10 cellular contexts compared by ENCODE assay signal in the genomic region with DNA sequence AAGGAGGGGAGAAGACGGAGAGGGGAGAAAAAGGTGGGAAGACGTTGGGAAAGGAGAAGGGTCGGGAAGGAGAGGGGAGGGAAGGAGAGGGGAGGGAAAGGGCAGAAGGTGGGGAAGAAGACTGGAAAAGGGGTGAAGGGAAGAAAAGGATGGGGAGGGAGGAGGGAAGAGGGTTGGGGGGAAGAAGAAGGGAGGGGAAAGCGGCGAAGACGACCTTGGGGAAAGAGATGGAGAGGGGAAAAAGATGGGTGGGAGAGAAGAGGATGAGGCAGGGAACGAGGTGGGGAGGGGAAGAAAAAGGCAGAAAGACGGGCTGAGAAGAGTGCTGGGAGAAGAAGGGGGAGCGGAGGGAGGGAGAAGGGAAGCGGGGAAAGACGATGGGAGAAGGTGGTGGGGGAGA. TPM values are rescaled to one million over a fixed set of nuclear protein-coding genes. Genes with fewer than 3 reads are reported as not detected.
DNase-seq lines count a peak whose midpoint lies in the region; ATAC-seq, FAIRE-seq and TF ChIP-seq lines count a peak whose summit lies in the region.
"Not testable (repeated sequence)": the region's sequence is repeated elsewhere in the genome, so short reads cannot be mapped to it uniquely, and the experiment has no call there.
"Had no signal": no experiment of that assay in that cellular context is flagged by ENCODE, and none has a peak within 500 bp of the region (broad histone marks: within the 10 kb centered on the region; RNA-seq: fewer than 3 reads in every experiment).

No MANE protein-coding gene starts in this region.

- H3K23ac ChIP-seq in H1 (ENCODE audit: insufficient read length), result not testable (repeated sequence)

- not testable (repeated sequence) for H2BK15ac ChIP-seq in H1 (ENCODE audit: low read length)

- WGBS in H1 (ENCODE audit: extremely low coverage in 1 of 2, insufficient coverage in 1 of 2, insufficient read length in 1 of 2, insufficient replicate concordance in 2 of 2, low coverage in 1 of 2, low lambda C conversion rate in 2 of 2, missing lambda C conversion rate in 1 of 2), 2 experiments, result no CpG with 5 or more reads among the region's 11 CpGs

- H2BK120ac ChIP-seq in H1 (replicated peaks; ENCODE audit: low read depth, low read length), result not testable (repeated sequence)

- TF ChIP-seq CTCF in CD8-positive, alpha-beta T cell (IDR thresholded peaks at IDR 0.05); H1 (IDR thresholded peaks at IDR 0.05; ENCODE audit: control extremely low read depth in 1 of 3, insufficient read depth in 1 of 3, low read depth in 1 of 3, low read length in 3 of 3); thoracic aorta (IDR thresholded peaks at IDR 0.05): not testable (repeated sequence)

- not testable (repeated sequence) for H3K18ac ChIP-seq in H1 (ENCODE audit: extremely low read depth, low read length)

- not testable (repeated sequence) for H3K4me1 ChIP-seq in CD8-positive, alpha-beta T cell (ENCODE audit: insufficient read depth, low read length); HUES48 (ENCODE audit: control insufficient read depth, insufficient read depth, low read length); H1 (replicated peaks in 1 of 4; ENCODE audit: control insufficient read depth in 3 of 4, insufficient read depth in 4 of 4, low read length in 3 of 4); iPS-15b (ENCODE audit: control insufficient read depth, insufficient read depth, low read length); neuron (ENCODE audit: insufficient read depth, low read length); thoracic aorta (ENCODE audit: control insufficient read depth in 1 of 2, low read depth in 2 of 2)

- H2BK20ac ChIP-seq in H1 (ENCODE audit: low read length), result not testable (repeated sequence)

- H3K4ac ChIP-seq in H1 (replicated peaks; ENCODE audit: insufficient read length, low read depth, low read length), result not testable (repeated sequence)

- H2BK5ac ChIP-seq in H1 (ENCODE audit: low read depth, low read length), result not testable (repeated sequence)

- H4K5ac ChIP-seq in H1 (ENCODE audit: insufficient read length, low read depth, low read length), result not testable (repeated sequence)

- not testable (repeated sequence) for H4K20me1 ChIP-seq in H1 (replicated peaks in 1 of 2; ENCODE audit: control insufficient read depth in 1 of 2, insufficient read depth in 2 of 2, low read length in 2 of 2)

- H2AK5ac ChIP-seq in H1 (ENCODE audit: low read depth, low read length), result not testable (repeated sequence)

- H2AFZ ChIP-seq in H1 (ENCODE audit: low read length); neuron (ENCODE audit: low read depth, low read length): not testable (repeated sequence)

- H4K91ac ChIP-seq in H1 (replicated peaks; ENCODE audit: insufficient read length, low read length), result not testable (repeated sequence)

- H3K9me3 Mint-ChIP-seq in CD8-positive, alpha-beta T cell; activated naive CD8-positive, alpha-beta T cell (ENCODE audit: low read depth): not testable (repeated sequence)

- intact Hi-C loops in CD8-positive, alpha-beta T cell (cut with DNase I, micrococcal nuclease), result not testable (repeated sequence)

- not testable (repeated sequence) for H3K79me2 ChIP-seq in H1 (ENCODE audit: control insufficient read depth in 1 of 2, insufficient read depth in 2 of 2, low read length in 2 of 2)

- H3K36me3 Mint-ChIP-seq in CD8-positive, alpha-beta T cell; T-helper 17 cell (ENCODE audit: low read depth); activated naive CD8-positive, alpha-beta T cell: not testable (repeated sequence)

- not testable (repeated sequence) for H3K4me3 ChIP-seq in CD8-positive, alpha-beta T cell (ENCODE audit: low read depth, low read length)
- H3K4me3 ChIP-seq in HUES48 (ENCODE audit: low read depth, low read length), result peak overlapping the region; percentile 56
- peak overlapping the region in 3 of 4 experiments; percentile 3 to 51 (median 34); a peak in 5 of 8 replicates for H3K4me3 ChIP-seq in H1 (ENCODE audit: extremely low read depth in 1 of 4, insufficient read depth in 2 of 4, low read depth in 3 of 4, low read length in 4 of 4)
- H3K4me3 ChIP-seq in iPS-15b (ENCODE audit: low read depth, low read length), result peak overlapping the region; percentile 54
- peak overlapping the region; percentile 61 for H3K4me3 ChIP-seq in neuron (ENCODE audit: low read length)
- H3K4me3 ChIP-seq in thoracic aorta, result peak overlapping the region; percentile 52

- H3K36me3 ChIP-seq in CD8-positive, alpha-beta T cell (ENCODE audit: insufficient read depth, low read length); HUES48 (ENCODE audit: control insufficient read depth, insufficient read depth, low read length); H1 (ENCODE audit: control insufficient read depth in 2 of 4, insufficient read depth in 4 of 4, low read length in 3 of 4); iPS-15b (ENCODE audit: control insufficient read depth, insufficient read depth, low read length); neuron (ENCODE audit: insufficient read depth, low read length); thoracic aorta: not testable (repeated sequence)

- H3K4me1 Mint-ChIP-seq in CD8-positive, alpha-beta T cell (ENCODE audit: low read depth), result peaks cover 11% of the 10 kb centered on the region
- H3K4me1 Mint-ChIP-seq in T-helper 17 cell; activated naive CD8-positive, alpha-beta T cell (ENCODE audit: low read depth): not testable (repeated sequence)

- H3K79me1 ChIP-seq in H1 (ENCODE audit: low read depth, low read length), result not testable (repeated sequence)

- H3K23me2 ChIP-seq in H1 (ENCODE audit: low read depth, low read length), result not testable (repeated sequence)

- TF ChIP-seq RAD21 in H1 (IDR thresholded peaks at IDR 0.05 in 1 of 2, conservative IDR thresholded peaks at IDR 0.05 in 1 of 2; ENCODE audit: low read depth in 2 of 2, low read length in 2 of 2), result not testable (repeated sequence)

- not testable (repeated sequence) for H3K56ac ChIP-seq in H1 (replicated peaks; ENCODE audit: insufficient read length, low read depth, low read length)

- H3K14ac ChIP-seq in H1 (ENCODE audit: insufficient read length), result not testable (repeated sequence)

- ATAC-seq in CD8-positive, alpha-beta T cell; T-helper 17 cell; thoracic aorta (ENCODE audit: insufficient number of reproducible peaks, low FRiP score, low read depth): not testable (repeated sequence)

- POLR2A ChIA-PET in CD8-positive, alpha-beta T cell (lab: Charles Lee); H1 (lab: Charles Lee; ENCODE audit: partially characterized antibody): not testable (repeated sequence)

- peak overlapping the region; percentile 28 to 56; a peak in 2 of 4 replicates for H3K4me2 ChIP-seq in H1 (ENCODE audit: insufficient read depth in 1 of 2, low read depth in 2 of 2, low read length in 2 of 2)

- H3K4me3 Mint-ChIP-seq in CD8-positive, alpha-beta T cell, result peak overlapping the region; percentile 58
- peak overlapping the region; percentile 90 for H3K4me3 Mint-ChIP-seq in T-helper 17 cell
- H3K4me3 Mint-ChIP-seq in activated naive CD8-positive, alpha-beta T cell, result peak overlapping the region; percentile 57

- CTCF ChIA-PET in CD8-positive, alpha-beta T cell (lab: Charles Lee); H1 (lab: Charles Lee; ENCODE audit: partially characterized antibody): not testable (repeated sequence)

- not testable (repeated sequence) for H3K27me3 ChIP-seq in CD8-positive, alpha-beta T cell (ENCODE audit: insufficient read depth, low read length); HUES48 (ENCODE audit: control insufficient read depth, insufficient read depth, low read length); H1 (replicated peaks in 1 of 4; ENCODE audit: control insufficient read depth in 3 of 4, extremely low read depth in 1 of 4, insufficient read depth in 3 of 4, low read length in 3 of 4); iPS-15b (ENCODE audit: control insufficient read depth, insufficient read depth, low read length); neuron (ENCODE audit: insufficient read depth, low read length); thoracic aorta (replicated peaks; ENCODE audit: insufficient read depth)

- H3K9ac ChIP-seq in HUES48 (ENCODE audit: low read depth, low read length); H1 (replicated peaks in 1 of 4; ENCODE audit: extremely low read depth in 1 of 4, low read depth in 3 of 4, low read length in 3 of 4); iPS-15b (ENCODE audit: low read depth, low read length): not testable (repeated sequence)

- not testable (repeated sequence) for H3K27ac ChIP-seq in CD8-positive, alpha-beta T cell (ENCODE audit: low read depth, low read length); H1 (ENCODE audit: low read depth, low read length); thoracic aorta
- peak overlapping the region; percentile 20 for H3K27ac ChIP-seq in HUES48 (ENCODE audit: low read depth, low read length)

- not testable (repeated sequence) for TF ChIP-seq POLR2A in H1 (IDR thresholded peaks at IDR 0.05; ENCODE audit: control extremely low read depth in 1 of 2, low read depth in 2 of 2, low read length in 2 of 2)

- not testable (repeated sequence) for H3K27me3 Mint-ChIP-seq in CD8-positive, alpha-beta T cell (ENCODE audit: low read depth); T-helper 17 cell; activated naive CD8-positive, alpha-beta T cell

- not testable (repeated sequence) for H4K8ac ChIP-seq in H1 (ENCODE audit: extremely low read depth, insufficient read depth, low read length)

- FAIRE-seq in H1 (lab: Jason Lieb, UNC), result not testable (repeated sequence)

- H3K9me3 ChIP-seq in CD8-positive, alpha-beta T cell (ENCODE audit: low read length); HUES48 (ENCODE audit: control insufficient read depth, insufficient read depth, low read length); T-helper 17 cell (ENCODE audit: control insufficient read depth, low read length, poor library complexity, severe bottlenecking); H1 (ENCODE audit: insufficient read depth in 2 of 2, low read depth in 1 of 2, low read length in 1 of 2); iPS-15b (ENCODE audit: control insufficient read depth, insufficient read depth, low read length); neuron (ENCODE audit: low read length); thoracic aorta: not testable (repeated sequence)

- H2BK12ac ChIP-seq in H1 (ENCODE audit: low read depth, low read length), result not testable (repeated sequence)

- not testable (repeated sequence) for DNase-seq in CD8-positive, alpha-beta T cell; T-helper 17 cell; H1 (ENCODE audit: low read depth in 1 of 2, low spot score in 2 of 2); thoracic aorta (ENCODE audit: low spot score)

- not testable (repeated sequence) for TF ChIP-seq EP300 in H1 (IDR thresholded peaks at IDR 0.05; ENCODE audit: borderline replicate concordance in 1 of 2, low read depth in 2 of 2, low read length in 2 of 2)

- H3K27ac Mint-ChIP-seq in CD8-positive, alpha-beta T cell; activated naive CD8-positive, alpha-beta T cell: not testable (repeated sequence)
- H3K27ac Mint-ChIP-seq in T-helper 17 cell, result peak overlapping the region; percentile 34

RNA-seq across cellular contexts. Expression of gene CDRT15L2, which starts 46.3 kb away (rescaled TPM):
- total RNA-seq in CD8-positive, alpha-beta T cell, result not detected
- total RNA-seq in T-helper 17 cell, result not detected
- total RNA-seq in H1 (2021; fragmentation: NEBNext Ultra II Directional; extraction: Animal tissue kit (Norgen Biotek cat#: 25700)), result not detected in 2 replicates
- not detected in 2 replicates for polyA plus RNA-seq in H1 (2011; rRNA removed)
- not detected for polyA plus RNA-seq in H1 (2011; cell fraction: cytosol; rRNA removed)
- polyA plus RNA-seq in H1 (2011; cell fraction: nucleus; rRNA removed), result not detected
- not detected in 4 replicates for polyA plus RNA-seq in H1 (2012, experiment 1 of 2)
- not detected for polyA plus RNA-seq in H1 (2012, experiment 2 of 2)
- polyA plus RNA-seq in H1 (2013, experiment 1 of 2), result not detected
- polyA plus RNA-seq in H1 (2013, experiment 2 of 2), result not detected
- polyA minus RNA-seq in H1 (2011; rRNA and poly(A)+ RNA removed), result not detected in 2 replicates
- not detected for polyA minus RNA-seq in H1 (2011; cell fraction: cytosol; rRNA and poly(A)+ RNA removed)
- polyA minus RNA-seq in H1 (2011; cell fraction: nucleus; rRNA and poly(A)+ RNA removed), result not detected
- not detected for total RNA-seq in thoracic aorta
- total RNA-seq: ascending aorta, renal cortical epithelial cell had no signal
